23 cellular contexts compared by ENCODE assay signal in the genomic region with DNA sequence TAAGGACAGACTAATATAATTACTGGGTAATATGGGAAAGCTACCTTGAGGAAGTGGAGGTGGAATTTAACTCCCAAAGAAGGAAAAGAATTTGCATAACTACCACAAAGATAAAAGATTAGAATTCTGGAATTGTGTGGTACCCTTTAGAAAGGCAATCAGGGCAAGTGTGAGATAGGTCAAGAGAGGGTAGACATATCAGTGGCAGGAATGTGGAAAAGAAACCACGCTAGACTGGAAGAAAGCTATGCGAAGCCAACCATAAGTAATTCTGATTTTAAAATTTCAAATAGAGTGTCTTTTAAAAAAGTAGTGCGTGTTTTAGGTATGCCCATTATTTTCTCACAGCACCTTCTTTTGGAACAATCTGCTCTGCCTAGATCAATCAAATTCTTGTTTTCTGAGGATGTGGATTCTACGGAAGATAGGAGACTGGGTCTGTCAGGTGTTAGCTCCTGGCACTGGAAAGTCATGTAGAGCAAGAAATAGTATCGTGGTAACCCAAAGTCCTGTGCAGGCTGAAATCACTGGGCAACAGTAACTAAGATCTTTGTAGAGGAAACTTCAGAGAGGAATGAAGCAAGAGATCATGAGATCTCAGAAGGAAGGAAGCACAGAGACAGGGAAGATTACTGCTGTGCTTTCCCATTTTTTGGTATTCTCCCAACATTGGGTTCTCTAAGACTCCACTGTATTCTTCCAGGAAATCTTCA.
DNase-seq lines count a peak whose midpoint lies in the region; ATAC-seq and TF ChIP-seq lines count a peak whose summit lies in the region.
"Had no signal": no experiment of that assay in that cellular context is flagged by ENCODE, and none has a peak within 500 bp of the region (broad histone marks: within the 10 kb centered on the region; RNA-seq: fewer than 3 reads in every experiment).

No MANE protein-coding gene starts in this region.

- DNase-seq in Right ventricle myocardium superior, result no peak
- DNase-seq in right atrium auricular region (ENCODE audit: low spot score), result no peak
- DNase-seq in mesenchymal stem cell, result peak; percentile 64
- DNase-seq in type B pancreatic cell (ENCODE audit: extremely low spot score, unreplicated experiment), result no peak
- DNase-seq in ascending aorta (ENCODE audit: low spot score in 2 of 2), result no peak
- DNase-seq in GM19238 (ENCODE audit: insufficient read length, low spot score), result no peak
- DNase-seq: activated B cell treated with CpG ODN at 0.5 μM for 24 hours; activated CD8-positive, alpha-beta T cell treated with anti-CD3 and anti-CD28 coated beads for 36 hours; activated naive CD4-positive, alpha-beta T cell treated with anti-CD3 and anti-CD28 coated beads for 36 hours; activated T-cell treated with anti-CD3 and anti-CD28 coated beads, Interleukin-2, amount 50 U/mL, for 24 hours; DMS153; foreskin fibroblast; GDM1; NCI-H1417; NCI-H69; ovary; stimulated activated CD4-positive, alpha-beta T cell treated with anti-CD3 and anti-CD28 coated beads, Interleukin-2, amount 100 ng/mL, for 24 hours; stimulated activated naive CD8-positive, alpha-beta T cell treated with anti-CD3 and anti-CD28 coated beads, Interleukin-15, Interleukin-2, amounts not matched to agents 100 U/mL and 50 U/mL, for 24 hours had no signal

- H3K9me3 Mint-ChIP-seq in dendritic cell treated with granulocyte-macrophage colony-stimulating factor and Interleukin-4, amounts not matched to agents 40 ng/mL and 50 ng/mL, for 4 days, result no peaks in the 10 kb centered on the region
- H3K9me3 Mint-ChIP-seq in type B pancreatic cell, result peaks cover 5% of the 10 kb centered on the region
- H3K9me3 Mint-ChIP-seq: activated B cell treated with CpG ODN at 0.5 μM for 24 hours; activated CD8-positive, alpha-beta T cell treated with anti-CD3 and anti-CD28 coated beads for 36 hours; activated naive CD4-positive, alpha-beta T cell treated with anti-CD3 and anti-CD28 coated beads for 36 hours; activated T-cell treated with anti-CD3 and anti-CD28 coated beads, Interleukin-2, amount 50 U/mL, for 24 hours had no signal

- H3K9me3 ChIP-seq in right atrium auricular region (no peaks in the 10 kb centered on the region), mesenchymal stem cell (ENCODE audit: control insufficient read depth, low read length) (no peaks in the 10 kb centered on the region), ascending aorta (no peaks in the 10 kb centered on the region)
- H3K9me3 ChIP-seq: A549, BLaER1, ovary had no signal

- H3K79me1 ChIP-seq in mesenchymal stem cell (replicated peaks; ENCODE audit: low read length, poor library complexity, severe bottlenecking), result peaks cover 21% of the 10 kb centered on the region

- H3K36me3 ChIP-seq in right atrium auricular region (no peaks in the 10 kb centered on the region), mesenchymal stem cell (ENCODE audit: control insufficient read depth in 1 of 2, insufficient read depth in 2 of 2, low read depth in 1 of 2, low read length in 2 of 2) (no peaks in the 10 kb centered on the region), ascending aorta (no peaks in the 10 kb centered on the region)
- H3K36me3 ChIP-seq: BLaER1, ovary had no signal

- H2AK5ac ChIP-seq in mesenchymal stem cell (ENCODE audit: low read length, severe bottlenecking), result no peak overlapping the region

- H2BK5ac ChIP-seq in mesenchymal stem cell (ENCODE audit: low read depth, low read length, poor library complexity, severe bottlenecking), result no peak overlapping the region

- peaks cover 0 to 13% of the 10 kb centered on the region in 2 donors for H3K4me1 ChIP-seq in right atrium auricular region
- H3K4me1 ChIP-seq in mesenchymal stem cell (ENCODE audit: control insufficient read depth, insufficient read depth, low read depth, low read length), result peaks cover 3% of the 10 kb centered on the region
- H3K4me1 ChIP-seq in ascending aorta, result no peaks in the 10 kb centered on the region
- H3K4me1 ChIP-seq: A549, BLaER1 had no signal

- no peaks in the 10 kb centered on the region for H3K27me3 Mint-ChIP-seq in dendritic cell treated with granulocyte-macrophage colony-stimulating factor and Interleukin-4, amounts not matched to agents 40 ng/mL and 50 ng/mL, for 4 days
- no peaks in the 10 kb centered on the region for H3K27me3 Mint-ChIP-seq in type B pancreatic cell
- H3K27me3 Mint-ChIP-seq: activated B cell treated with CpG ODN at 0.5 μM for 24 hours; activated CD8-positive, alpha-beta T cell treated with anti-CD3 and anti-CD28 coated beads for 36 hours; activated T-cell treated with anti-CD3 and anti-CD28 coated beads, Interleukin-2, amount 50 U/mL, for 24 hours had no signal

- no peak overlapping the region for H4K8ac ChIP-seq in mesenchymal stem cell (ENCODE audit: low read length)

- no peak overlapping the region for H2AFZ ChIP-seq in mesenchymal stem cell (ENCODE audit: low read depth, low read length)

- H3K4ac ChIP-seq in mesenchymal stem cell (ENCODE audit: low read depth in 1 of 2, low read length in 2 of 2), result no peak overlapping the region

- no peak overlapping the region for H3K14ac ChIP-seq in mesenchymal stem cell (ENCODE audit: low read length in 2 of 2)

- peak overlapping the region; percentile 66 for H3K9ac ChIP-seq in mesenchymal stem cell (ENCODE audit: low read length)
- H3K9ac ChIP-seq: BLaER1 had no signal

- no peak overlapping the region for H2BK12ac ChIP-seq in mesenchymal stem cell (ENCODE audit: low read length in 2 of 2)

- WGBS in mesenchymal stem cell, result 98% methylated on average over 4 of the region's 5 CpGs

- intact Hi-C loops in Right ventricle myocardium superior (cut with DNase I) (no loop called here), ascending aorta (cut with DNase I) (no loop called here)
- intact Hi-C loops in dendritic cell treated with granulocyte-macrophage colony-stimulating factor and Interleukin-4, amounts not matched to agents 40 ng/mL and 50 ng/mL, for 4 days (cut with micrococcal nuclease), result no loop called here

- no peak overlapping the region for H3K4me3 Mint-ChIP-seq in dendritic cell treated with granulocyte-macrophage colony-stimulating factor and Interleukin-4, amounts not matched to agents 40 ng/mL and 50 ng/mL, for 4 days
- H3K4me3 Mint-ChIP-seq in type B pancreatic cell, result no peak overlapping the region
- H3K4me3 Mint-ChIP-seq: activated B cell treated with CpG ODN at 0.5 μM for 24 hours; activated CD8-positive, alpha-beta T cell treated with anti-CD3 and anti-CD28 coated beads for 36 hours; activated naive CD4-positive, alpha-beta T cell treated with anti-CD3 and anti-CD28 coated beads for 36 hours; activated T-cell treated with anti-CD3 and anti-CD28 coated beads, Interleukin-2, amount 50 U/mL, for 24 hours had no signal

- no peak overlapping the region for H3K27ac ChIP-seq in right atrium auricular region
- no peak overlapping the region for H3K27ac ChIP-seq in mesenchymal stem cell (ENCODE audit: low read length, poor library complexity, severe bottlenecking)
- H3K27ac ChIP-seq in ascending aorta, result no peak overlapping the region
- H3K27ac ChIP-seq: A549, BLaER1, coronary artery, ovary had no signal

- H2BK120ac ChIP-seq in mesenchymal stem cell (ENCODE audit: low read depth, low read length), result no peak overlapping the region

- H3K4me3 ChIP-seq in right atrium auricular region (no peak overlapping the region), mesenchymal stem cell (ENCODE audit: insufficient read depth in 1 of 2, low read depth in 1 of 2, low read length in 2 of 2) (no peak overlapping the region), ascending aorta (no peak overlapping the region)
- H3K4me3 ChIP-seq: A549, BLaER1, coronary artery, ovary had no signal

- no peak overlapping the region for H3K23ac ChIP-seq in mesenchymal stem cell (ENCODE audit: low read length in 2 of 2)

- H3K4me2 ChIP-seq in mesenchymal stem cell (ENCODE audit: low read length, poor library complexity, severe bottlenecking), result no peak overlapping the region
- H3K4me2 ChIP-seq: A549, BLaER1 had no signal

- H4K91ac ChIP-seq in mesenchymal stem cell (ENCODE audit: low read length), result no peak overlapping the region

- H3K18ac ChIP-seq in mesenchymal stem cell (ENCODE audit: low read depth in 1 of 2, low read length in 2 of 2), result no peak overlapping the region

- peaks cover 6% of the 10 kb centered on the region for H3K36me3 Mint-ChIP-seq in dendritic cell treated with granulocyte-macrophage colony-stimulating factor and Interleukin-4, amounts not matched to agents 40 ng/mL and 50 ng/mL, for 4 days (ENCODE audit: low read depth)
- H3K36me3 Mint-ChIP-seq in type B pancreatic cell, result peaks cover 16% of the 10 kb centered on the region

- H3K27me3 ChIP-seq in right atrium auricular region, result no peaks in the 10 kb centered on the region
- no peaks in the 10 kb centered on the region for H3K27me3 ChIP-seq in mesenchymal stem cell (ENCODE audit: control insufficient read depth in 1 of 2, insufficient read depth in 1 of 2, low read length in 2 of 2)
- H3K27me3 ChIP-seq in ascending aorta, result no peaks in the 10 kb centered on the region
- H3K27me3 ChIP-seq: BLaER1, ovary had no signal

- H2BK15ac ChIP-seq in mesenchymal stem cell (ENCODE audit: low read depth, poor library complexity, severe bottlenecking), result no peak overlapping the region

- H3K27ac Mint-ChIP-seq in dendritic cell treated with granulocyte-macrophage colony-stimulating factor and Interleukin-4, amounts not matched to agents 40 ng/mL and 50 ng/mL, for 4 days, result peak overlapping the region; percentile 39
- H3K27ac Mint-ChIP-seq in type B pancreatic cell, result peak overlapping the region; percentile 77
- H3K27ac Mint-ChIP-seq: activated B cell treated with CpG ODN at 0.5 μM for 24 hours; activated CD8-positive, alpha-beta T cell treated with anti-CD3 and anti-CD28 coated beads for 36 hours; activated naive CD4-positive, alpha-beta T cell treated with anti-CD3 and anti-CD28 coated beads for 36 hours; activated T-cell treated with anti-CD3 and anti-CD28 coated beads, Interleukin-2, amount 50 U/mL, for 24 hours had no signal

- H3K4me1 Mint-ChIP-seq in dendritic cell treated with granulocyte-macrophage colony-stimulating factor and Interleukin-4, amounts not matched to agents 40 ng/mL and 50 ng/mL, for 4 days (ENCODE audit: low read depth), result peaks cover 9% of the 10 kb centered on the region
- H3K4me1 Mint-ChIP-seq in type B pancreatic cell (ENCODE audit: unreplicated experiment), result peaks cover 22% of the 10 kb centered on the region
- H3K4me1 Mint-ChIP-seq: activated B cell treated with CpG ODN at 0.5 μM for 24 hours had no signal

- ATAC-seq in Right ventricle myocardium superior (ENCODE audit: poor library complexity) (peak; percentile 56), HG03469 (IDR thresholded peaks at IDR 0.05; ENCODE audit: unreplicated experiment) (no peak)
- ATAC-seq: A549; activated CD8-positive, alpha-beta T cell treated with anti-CD3 and anti-CD28 coated beads for 36 hours; stimulated activated naive CD8-positive, alpha-beta T cell treated with anti-CD3 and anti-CD28 coated beads, Interleukin-15, Interleukin-2, amounts not matched to agents 100 U/mL and 50 U/mL, for 24 hours had no signal

- no peak for TF ChIP-seq CTCF in right atrium auricular region (IDR thresholded peaks at IDR 0.05)
- TF ChIP-seq CTCF in type B pancreatic cell (conservative IDR thresholded peaks at IDR 0.05), result no peak
- no peak for TF ChIP-seq CTCF in ascending aorta (IDR thresholded peaks at IDR 0.05)
